Comparison of ENCODE assay signal across 11 cellular contexts in the genomic region with DNA sequence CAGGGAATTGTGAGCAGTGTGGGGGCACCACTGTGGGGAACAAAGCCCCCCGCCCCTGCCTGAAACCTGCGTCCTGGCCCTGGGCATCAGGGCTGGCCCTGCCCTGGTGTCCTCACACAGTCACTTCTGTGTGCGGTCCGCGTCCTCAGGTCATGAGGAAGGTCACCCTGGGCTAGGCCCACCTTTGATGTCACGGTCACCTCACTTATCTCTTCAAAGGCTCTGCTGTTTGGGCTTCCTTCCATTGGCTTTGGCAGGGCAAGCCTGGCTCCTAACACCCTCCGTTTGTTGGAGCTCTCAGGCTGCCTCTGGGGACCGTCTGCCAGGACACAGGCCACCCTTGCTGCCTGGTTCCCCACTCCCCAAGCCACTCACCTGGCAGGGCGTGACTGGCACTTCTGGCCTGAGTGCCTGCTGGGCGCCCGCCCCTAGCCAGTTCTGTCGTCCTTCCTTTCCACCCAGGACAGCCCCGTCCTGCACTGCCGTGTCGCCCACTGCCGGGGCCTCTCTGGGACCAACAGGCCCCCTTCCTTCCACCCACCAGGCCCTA. TPM values are rescaled to one million over a fixed set of nuclear protein-coding genes. Genes with fewer than 3 reads are reported as not detected.
DNase-seq lines count a peak whose midpoint lies in the region; ATAC-seq lines count a peak whose summit lies in the region.
"Had no signal": no experiment of that assay in that cellular context is flagged by ENCODE, and none has a peak within 500 bp of the region (broad histone marks: within the 10 kb centered on the region; RNA-seq: fewer than 3 reads in every experiment).

No MANE protein-coding gene starts in this region.

- H3K9me3 Mint-ChIP-seq in activated naive CD4-positive, alpha-beta T cell treated with anti-CD3 and anti-CD28 coated beads for 36 hours = no peaks in the 10 kb centered on the region
- H3K9me3 Mint-ChIP-seq: T-helper 2 cell treated with Interferon-gamma antibody and Interleukin-4, amounts not matched to agents 5 μg/mL and 100 μg/mL, for 36 hours had no signal

- CTCF ChIA-PET in activated naive CD4-positive, alpha-beta T cell treated with anti-CD3 and anti-CD28 coated beads for 36 hours (lab: Charles Lee) = interaction anchor here (1.2 to 1.3 kb wide), 2 partner anchors 8 to 10 kb away, joined by 3 read pairs; partner anchors contain the start of gene CENPX

- no peaks in the 10 kb centered on the region for H3K27me3 Mint-ChIP-seq in activated naive CD4-positive, alpha-beta T cell treated with anti-CD3 and anti-CD28 coated beads for 36 hours (ENCODE audit: low read depth)

- H3K9me3 ChIP-seq in SK-N-MC (ENCODE audit: low read depth, low read length) (no peaks in the 10 kb centered on the region), right cardiac atrium (ENCODE audit: control insufficient read depth, low read length) (no peaks in the 10 kb centered on the region), stomach smooth muscle (ENCODE audit: control insufficient read depth in 2 of 2, low read length in 2 of 2) (no peaks in the 10 kb centered on the region)
- H3K9me3 ChIP-seq: colonic mucosa had no signal

- H3K4me1 Mint-ChIP-seq in activated naive CD4-positive, alpha-beta T cell treated with anti-CD3 and anti-CD28 coated beads for 36 hours (ENCODE audit: low read depth) = no peaks in the 10 kb centered on the region

- H3K27ac ChIP-seq in SK-N-MC (peak overlapping the region; percentile 77), right cardiac atrium (ENCODE audit: low read length) (peak overlapping the region; percentile 76), stomach smooth muscle (ENCODE audit: low read length) (peak overlapping the region; percentile 69)
- H3K27ac ChIP-seq: colonic mucosa had no signal

- peaks cover 3% of the 10 kb centered on the region for H3K36me3 Mint-ChIP-seq in activated naive CD4-positive, alpha-beta T cell treated with anti-CD3 and anti-CD28 coated beads for 36 hours (ENCODE audit: low read depth)

- H3K4me1 ChIP-seq in right cardiac atrium (ENCODE audit: control insufficient read depth, insufficient read depth, low read length) (peaks cover 2% of the 10 kb centered on the region), stomach smooth muscle (ENCODE audit: control insufficient read depth, insufficient read depth, low read length) (peaks cover 14% of the 10 kb centered on the region)
- H3K4me1 ChIP-seq: colonic mucosa had no signal

- H3K36me3 ChIP-seq in SK-N-MC (ENCODE audit: insufficient read depth, low read length) = no peaks in the 10 kb centered on the region
- H3K36me3 ChIP-seq in stomach smooth muscle (ENCODE audit: control insufficient read depth in 2 of 2, insufficient read depth in 2 of 2, low read length in 2 of 2) = peaks cover 2 to 5% of the 10 kb centered on the region in 2 donors
- H3K36me3 ChIP-seq: colonic mucosa had no signal

- intact Hi-C loops in right cardiac atrium (cut with DNase I) = no loop called here
- intact Hi-C loops in activated naive CD4-positive, alpha-beta T cell treated with anti-CD3 and anti-CD28 coated beads for 36 hours (cut with micrococcal nuclease) = no loop called here

- ATAC-seq in right cardiac atrium = peak; percentile 4 to 5
- ATAC-seq: activated CD4-positive, CD25-positive, alpha-beta regulatory T cell treated with anti-CD3 and anti-CD28 coated beads, Interleukin-2, amount 50 U/mL, for 24 hours had no signal

- H3K4me3 ChIP-seq in SK-N-MC = peak overlapping the region; percentile 54
- H3K4me3 ChIP-seq in right cardiac atrium (ENCODE audit: low read length) = no peak overlapping the region
- no peak overlapping the region for H3K4me3 ChIP-seq in stomach smooth muscle (ENCODE audit: low read length in 2 of 2)
- H3K4me3 ChIP-seq: colonic mucosa had no signal

- H3K27me3 ChIP-seq in right cardiac atrium (ENCODE audit: control insufficient read depth, insufficient read depth) (no peaks in the 10 kb centered on the region), stomach smooth muscle (ENCODE audit: control insufficient read depth in 1 of 2, insufficient read depth in 2 of 2, low read length in 2 of 2) (no peaks in the 10 kb centered on the region)
- H3K27me3 ChIP-seq: colonic mucosa had no signal

- DNase-seq in SK-N-MC (ENCODE audit: low read depth, low spot score) (no peak), right cardiac atrium (no peak), NCI-H2081 treated with DMSO at 0.1 percent for 48 hours (lab: John Stamatoyannopoulos, UW) (no peak)
- no peak for DNase-seq in activated CD8-positive, alpha-beta memory T cell treated with anti-CD3 and anti-CD28 coated beads, Interleukin-2, amount 50 U/mL, for 48 hours
- no peak for DNase-seq in activated naive CD4-positive, alpha-beta T cell treated with anti-CD3 and anti-CD28 coated beads for 36 hours
- DNase-seq: activated effector memory CD4-positive, alpha-beta T cell treated with anti-CD3 and anti-CD28 coated beads, Interleukin-2, amount 50 U/mL, for 16 hours; colonic mucosa; NCI-H1694 had no signal

- H3K9ac ChIP-seq in SK-N-MC (ENCODE audit: insufficient read length) (peak overlapping the region; percentile 47), stomach smooth muscle (ENCODE audit: low read length in 2 of 2) (no peak overlapping the region)

- no peak overlapping the region for H3K4me3 Mint-ChIP-seq in activated naive CD4-positive, alpha-beta T cell treated with anti-CD3 and anti-CD28 coated beads for 36 hours
- H3K4me3 Mint-ChIP-seq: T-helper 2 cell treated with Interferon-gamma antibody and Interleukin-4, amounts not matched to agents 5 μg/mL and 100 μg/mL, for 36 hours had no signal

- no peak overlapping the region for H3K27ac Mint-ChIP-seq in activated naive CD4-positive, alpha-beta T cell treated with anti-CD3 and anti-CD28 coated beads for 36 hours
- H3K27ac Mint-ChIP-seq: T-helper 2 cell treated with Interferon-gamma antibody and Interleukin-4, amounts not matched to agents 5 μg/mL and 100 μg/mL, for 36 hours had no signal

- 79% methylated on average over 16 of the region's 16 CpGs for WGBS in right cardiac atrium

RNA-seq across cellular contexts. Expression of gene CENPX, which starts 8.8 kb away (rescaled TPM):
- total RNA-seq in right cardiac atrium = 10 to 100 TPM; 20.1 to 28.6 (median 26.0) TPM
- polyA plus RNA-seq in right cardiac atrium = 31.2 TPM
- total RNA-seq in activated naive CD4-positive, alpha-beta T cell treated with anti-CD3 and anti-CD28 coated beads for 36 hours = 10 to 100 TPM; 55.8 to 57.8 TPM

RNA-seq across cellular contexts. Expression of gene LRRC45, which starts 9.3 kb away (rescaled TPM):
- 1 to 10 TPM; 3.2 to 6.7 (median 6.0) TPM for total RNA-seq in right cardiac atrium
- polyA plus RNA-seq in right cardiac atrium = 4.9 TPM
- 10 to 100 TPM; 12.0 to 12.5 TPM for total RNA-seq in activated naive CD4-positive, alpha-beta T cell treated with anti-CD3 and anti-CD28 coated beads for 36 hours

RNA-seq across cellular contexts. Expression of gene RAC3, which starts 17.6 kb away (rescaled TPM):
- total RNA-seq in right cardiac atrium = 1 to 10 TPM; 1.0 to 2.0 (median 1.5) TPM
- polyA plus RNA-seq in right cardiac atrium = 2.4 TPM
- total RNA-seq in activated naive CD4-positive, alpha-beta T cell treated with anti-CD3 and anti-CD28 coated beads for 36 hours = 1 to 10 TPM; 4.5 to 4.8 TPM

RNA-seq across cellular contexts. Expression of gene DCXR, which starts 23.6 kb away (rescaled TPM):
- 100 to 1,000 TPM; 127 to 181 (median 168) TPM for total RNA-seq in right cardiac atrium
- polyA plus RNA-seq in right cardiac atrium = 196 TPM
- 100 to 1,000 TPM; 139 to 146 TPM for total RNA-seq in activated naive CD4-positive, alpha-beta T cell treated with anti-CD3 and anti-CD28 coated beads for 36 hours

RNA-seq across cellular contexts. Expression of gene ASPSCR1, which starts 36.4 kb away (rescaled TPM):
- 10 to 100 TPM; 16.6 to 28.9 (median 21.6) TPM for total RNA-seq in right cardiac atrium
- 20.1 TPM for polyA plus RNA-seq in right cardiac atrium
- 10 to 100 TPM; 33.6 to 34.8 TPM for total RNA-seq in activated naive CD4-positive, alpha-beta T cell treated with anti-CD3 and anti-CD28 coated beads for 36 hours
